In the genomic region with DNA sequence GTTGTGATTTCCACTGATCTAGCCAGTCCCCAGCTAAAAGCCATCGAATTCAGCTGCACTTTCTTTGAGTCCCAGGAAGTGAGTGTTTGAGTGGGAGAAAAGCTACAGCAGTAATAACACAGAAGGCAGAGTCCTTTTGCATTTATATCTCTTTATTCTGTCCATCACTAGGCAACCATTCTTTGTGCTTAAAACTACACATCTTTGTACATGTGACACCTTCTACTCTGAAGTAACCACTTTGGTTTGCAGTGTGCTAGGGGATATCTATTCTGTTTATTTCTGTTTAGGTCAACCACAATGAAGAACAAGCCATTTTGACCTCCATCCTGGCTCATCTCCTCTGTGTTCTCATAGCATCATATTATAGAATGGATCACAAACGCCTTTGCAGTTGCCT, we compare ENCODE assay signal across 2 cellular contexts.
TF ChIP-seq lines count a peak whose summit lies in the region.

No MANE protein-coding gene starts in this region.

TF ChIP-seq in neural cell, 6 proteins besides CTCF, POLR2A, EP300 and RAD21 (continued from another document):
- TF ChIP-seq, protein P1, sequence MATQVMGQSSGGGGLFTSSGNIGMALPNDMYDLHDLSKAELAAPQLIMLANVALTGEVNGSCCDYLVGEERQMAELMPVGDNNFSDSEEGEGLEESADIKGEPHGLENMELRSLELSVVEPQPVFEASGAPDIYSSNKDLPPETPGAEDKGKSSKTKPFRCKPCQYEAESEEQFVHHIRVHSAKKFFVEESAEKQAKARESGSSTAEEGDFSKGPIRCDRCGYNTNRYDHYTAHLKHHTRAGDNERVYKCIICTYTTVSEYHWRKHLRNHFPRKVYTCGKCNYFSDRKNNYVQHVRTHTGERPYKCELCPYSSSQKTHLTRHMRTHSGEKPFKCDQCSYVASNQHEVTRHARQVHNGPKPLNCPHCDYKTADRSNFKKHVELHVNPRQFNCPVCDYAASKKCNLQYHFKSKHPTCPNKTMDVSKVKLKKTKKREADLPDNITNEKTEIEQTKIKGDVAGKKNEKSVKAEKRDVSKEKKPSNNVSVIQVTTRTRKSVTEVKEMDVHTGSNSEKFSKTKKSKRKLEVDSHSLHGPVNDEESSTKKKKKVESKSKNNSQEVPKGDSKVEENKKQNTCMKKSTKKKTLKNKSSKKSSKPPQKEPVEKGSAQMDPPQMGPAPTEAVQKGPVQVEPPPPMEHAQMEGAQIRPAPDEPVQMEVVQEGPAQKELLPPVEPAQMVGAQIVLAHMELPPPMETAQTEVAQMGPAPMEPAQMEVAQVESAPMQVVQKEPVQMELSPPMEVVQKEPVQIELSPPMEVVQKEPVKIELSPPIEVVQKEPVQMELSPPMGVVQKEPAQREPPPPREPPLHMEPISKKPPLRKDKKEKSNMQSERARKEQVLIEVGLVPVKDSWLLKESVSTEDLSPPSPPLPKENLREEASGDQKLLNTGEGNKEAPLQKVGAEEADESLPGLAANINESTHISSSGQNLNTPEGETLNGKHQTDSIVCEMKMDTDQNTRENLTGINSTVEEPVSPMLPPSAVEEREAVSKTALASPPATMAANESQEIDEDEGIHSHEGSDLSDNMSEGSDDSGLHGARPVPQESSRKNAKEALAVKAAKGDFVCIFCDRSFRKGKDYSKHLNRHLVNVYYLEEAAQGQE (IDR thresholded peaks at IDR 0.05; ENCODE audit: borderline replicate concordance) = no peak

TF ChIP-seq in SK-N-SH treated with all-trans-retinoic acid at 6 μM for 48 hours, 23 proteins besides CTCF, POLR2A, EP300 and RAD21 (continued from another document):
- TF ChIP-seq, protein P2, sequence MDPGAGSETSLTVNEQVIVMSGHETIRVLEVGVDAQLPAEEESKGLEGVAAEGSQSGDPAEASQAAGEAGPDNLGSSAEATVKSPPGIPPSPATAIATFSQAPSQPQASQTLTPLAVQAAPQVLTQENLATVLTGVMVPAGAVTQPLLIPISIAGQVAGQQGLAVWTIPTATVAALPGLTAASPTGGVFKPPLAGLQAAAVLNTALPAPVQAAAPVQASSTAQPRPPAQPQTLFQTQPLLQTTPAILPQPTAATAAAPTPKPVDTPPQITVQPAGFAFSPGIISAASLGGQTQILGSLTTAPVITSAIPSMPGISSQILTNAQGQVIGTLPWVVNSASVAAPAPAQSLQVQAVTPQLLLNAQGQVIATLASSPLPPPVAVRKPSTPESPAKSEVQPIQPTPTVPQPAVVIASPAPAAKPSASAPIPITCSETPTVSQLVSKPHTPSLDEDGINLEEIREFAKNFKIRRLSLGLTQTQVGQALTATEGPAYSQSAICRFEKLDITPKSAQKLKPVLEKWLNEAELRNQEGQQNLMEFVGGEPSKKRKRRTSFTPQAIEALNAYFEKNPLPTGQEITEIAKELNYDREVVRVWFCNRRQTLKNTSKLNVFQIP (CRISPR knock-in tag; IDR thresholded peaks at IDR 0.05; ENCODE audit: borderline replicate concordance, low read depth) = no peak
